ENCODE assay signal across 1 cellular context in the genomic region with DNA sequence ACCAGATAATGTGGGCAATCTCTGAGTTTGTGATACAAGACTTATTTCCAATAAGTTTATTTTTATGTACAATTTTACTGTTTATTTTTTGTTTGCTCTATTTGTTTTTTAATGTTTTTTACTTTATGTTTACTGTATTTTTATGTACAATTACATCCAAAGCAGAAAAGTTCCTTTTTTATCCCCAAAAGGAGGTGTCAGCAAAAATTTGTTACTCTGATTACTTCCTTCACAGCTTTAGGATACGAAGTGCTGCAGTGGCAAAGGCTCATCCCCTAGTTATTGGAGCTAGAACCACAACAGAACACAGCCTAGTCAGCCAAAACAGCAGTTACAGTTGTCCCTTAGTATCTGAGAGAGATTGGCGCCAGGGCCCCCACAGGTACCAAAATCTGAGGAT.
A peak's percentile ranks its signal among the peaks of the same experiment; 100 is the strongest.
TF ChIP-seq lines count a peak whose summit lies in the region.

No MANE protein-coding gene starts in this region.

TF ChIP-seq in IMR-90, 13 proteins besides CTCF, POLR2A, EP300 and RAD21:
- TF ChIP-seq RCOR1 (IDR thresholded peaks at IDR 0.05; ENCODE audit: insufficient replicate concordance, low read length) (no peak), MAFK (IDR thresholded peaks at IDR 0.05; ENCODE audit: low read depth, low read length) (peak; percentile 79)
